In genomic region chr10:79988199-79988598, GRCh38 we compare ENCODE assay signal across 2 cellular contexts. TPM values are rescaled to one million over a fixed set of nuclear protein-coding genes. Genes with fewer than 3 reads are reported as not detected.
"Had no signal": no experiment of that assay in that cellular context is flagged by ENCODE, and none has a peak within 500 bp of the region (broad histone marks: within the 10 kb centered on the region; RNA-seq: fewer than 3 reads in every experiment).

No MANE protein-coding gene starts in this region.

RNA-seq across cellular contexts. Expression of gene SFTPD, which starts 39.3 kb away (rescaled TPM):
- total RNA-seq: G401 had no signal
- polyA plus RNA-seq: GM12878 had no signal
